19 cellular contexts compared by ENCODE assay signal in genomic region chr7:131331806-131332205, GRCh38. TPM values are rescaled to one million over a fixed set of nuclear protein-coding genes. Genes with fewer than 3 reads are reported as not detected.
A peak's percentile ranks its signal among the peaks of the same experiment; 100 is the strongest.
DNase-seq lines count a peak whose midpoint lies in the region; ATAC-seq, FAIRE-seq and TF ChIP-seq lines count a peak whose summit lies in the region.
"Had no signal": no experiment of that assay in that cellular context is flagged by ENCODE, and none has a peak within 500 bp of the region (broad histone marks: within the 10 kb centered on the region; RNA-seq: fewer than 3 reads in every experiment).

No MANE protein-coding gene starts in this region.

- H3K9me3 ChIP-seq in K562 (replicated peaks; ENCODE audit: control insufficient read depth, insufficient read depth, low read depth, low read length): peaks cover 6% of the 10 kb centered on the region; the same call in 1 of the 2 replicates
- H3K9me3 ChIP-seq in naive thymus-derived CD4-positive, alpha-beta T cell (ENCODE audit: control insufficient read depth in 2 of 3, low read length in 3 of 3): peaks cover 0 to 4% (median 0%) of the 10 kb centered on the region in 3 experiments

- no peak for ATAC-seq in natural killer cell
- ATAC-seq in natural killer cell treated with Interleukin-12 subunit alpha and Interleukin-12 subunit beta and Interleukin-15 and Interleukin-18, amount 100 ng/mL, for 72 hours: no peak
- no peak for ATAC-seq in K562
- ATAC-seq in naive thymus-derived CD4-positive, alpha-beta T cell: no peak
- ATAC-seq in activated CD4-positive, CD25-positive, alpha-beta regulatory T cell treated with anti-CD3 and anti-CD28 coated beads, Interleukin-2, amount 50 U/mL, for 24 hours: no peak
- ATAC-seq in activated CD8-positive, alpha-beta memory T cell treated with anti-CD3 and anti-CD28 coated beads, Interleukin-2, amount 10 ng/mL, durations not matched to agents 7 days and 5 days: no peak

- FAIRE-seq in K562 (lab: Jason Lieb, UNC): no peak
- FAIRE-seq: GM12891, GM18507 had no signal

- CTCF ChIA-PET in K562 (lab: Yijun Ruan, JAX; ENCODE audit: low intra/inter-chr PET ratio): no interaction called here
- CTCF ChIA-PET in naive thymus-derived CD4-positive, alpha-beta T cell (lab: Charles Lee): no interaction called here
- CTCF ChIA-PET in activated CD8-positive, alpha-beta memory T cell treated with anti-CD3 and anti-CD28 coated beads, Interleukin-2, amount 10 ng/mL, durations not matched to agents 7 days and 5 days (lab: Charles Lee): no interaction called here
- CTCF ChIA-PET in activated CD4-positive, alpha-beta memory T cell treated with anti-CD3 and anti-CD28 coated beads, Interleukin-2, amount 10 ng/mL, durations not matched to agents 7 days and 5 days (lab: Charles Lee): no interaction called here

- no peak for TF ChIP-seq RAD21 in K562 (CRISPR knock-in tag; conservative IDR thresholded peaks at IDR 0.05 in 1 of 2, IDR thresholded peaks at IDR 0.05 in 1 of 2)

- H3K4me3 ChIP-seq in K562: no peak overlapping the region
- no peak overlapping the region for H3K4me3 ChIP-seq in naive thymus-derived CD4-positive, alpha-beta T cell (ENCODE audit: low read length)
- H3K4me3 ChIP-seq: GM23248 had no signal

- H3K36me3 ChIP-seq in K562 (ENCODE audit: control insufficient read depth, insufficient read depth, low read length): peaks cover 7% of the 10 kb centered on the region; the same call in 2 of the 3 replicates
- H3K36me3 ChIP-seq in naive thymus-derived CD4-positive, alpha-beta T cell (ENCODE audit: control insufficient read depth in 2 of 3, insufficient read depth in 3 of 3, low read length in 3 of 3): peaks cover 0 to 10% (median 0%) of the 10 kb centered on the region in 3 experiments

- TF ChIP-seq CTCF in natural killer cell (IDR thresholded peaks at IDR 0.05) (no peak), K562 (IDR thresholded peaks at IDR 0.05 in 2 of 3, conservative IDR thresholded peaks at IDR 0.05 in 1 of 3; ENCODE audit: insufficient read depth in 2 of 3, low read depth in 1 of 3, low read length in 3 of 3) (no peak)

- H3K27me3 ChIP-seq in K562 (ENCODE audit: control insufficient read depth in 2 of 2, insufficient read depth in 2 of 2, low read length in 2 of 2): no peaks in the 10 kb centered on the region
- no peaks in the 10 kb centered on the region for H3K27me3 ChIP-seq in naive thymus-derived CD4-positive, alpha-beta T cell (ENCODE audit: control insufficient read depth in 2 of 2, insufficient read depth in 2 of 2, low read length in 2 of 2)

- DNase-seq in natural killer cell (no peak), K562 (ENCODE audit: extremely low read depth in 1 of 4, low spot score in 3 of 4) (no peak), occipital lobe (lab: John Stamatoyannopoulos, UW) (no peak)
- no peak for DNase-seq in natural killer cell treated with Interleukin-12 subunit alpha and Interleukin-12 subunit beta and Interleukin-15 and Interleukin-18, amount 100 ng/mL, for 72 hours (ENCODE audit: low spot score)
- no peak for DNase-seq in naive thymus-derived CD4-positive, alpha-beta T cell
- DNase-seq in activated CD8-positive, alpha-beta memory T cell treated with anti-CD3 and anti-CD28 coated beads, Interleukin-2, amount 10 ng/mL, durations not matched to agents 7 days and 5 days: no peak
- no peak for DNase-seq in activated CD4-positive, alpha-beta memory T cell treated with anti-CD3 and anti-CD28 coated beads, Interleukin-2, amount 10 ng/mL, durations not matched to agents 7 days and 5 days
- DNase-seq: C1 segment of cervical spinal cord, GM23248, HCEC 1CT, IMR-90, Kasumi-1, NCI-H187, NCI-H69, OCI-M1 had no signal

- peaks cover 5 to 23% of the 10 kb centered on the region in 2 experiments; a peak in 3 of 5 replicates for H3K4me1 ChIP-seq in K562 (replicated peaks in 1 of 2; ENCODE audit: control insufficient read depth in 2 of 2, insufficient read depth in 2 of 2, low read length in 2 of 2)
- H3K4me1 ChIP-seq in naive thymus-derived CD4-positive, alpha-beta T cell (ENCODE audit: control insufficient read depth in 2 of 2, insufficient read depth in 2 of 2, low read length in 2 of 2): peaks cover 25 to 27% of the 10 kb centered on the region in 2 donors

- H3K9me1 ChIP-seq in K562 (ENCODE audit: control insufficient read depth, insufficient read depth, low read length): no peaks in the 10 kb centered on the region

- H3K27ac ChIP-seq in K562 (ENCODE audit: extremely low read depth, low read depth, low read length): no peak overlapping the region
- H3K27ac ChIP-seq in naive thymus-derived CD4-positive, alpha-beta T cell (ENCODE audit: low read depth, low read length): no peak overlapping the region
- H3K27ac ChIP-seq: GM23248, RWPE1 had no signal

- no peak for TF ChIP-seq POLR2A in K562 (conservative IDR thresholded peaks at IDR 0.05)

- H3K27ac Mint-ChIP-seq in natural killer cell: peak overlapping the region; percentile 23 to 59
- H3K27ac Mint-ChIP-seq in natural killer cell treated with Interleukin-12 subunit alpha and Interleukin-12 subunit beta and Interleukin-15 and Interleukin-18, amount 100 ng/mL, for 72 hours: no peak overlapping the region
- H3K27ac Mint-ChIP-seq in naive thymus-derived CD4-positive, alpha-beta T cell: peak overlapping the region in 1 of 9 donors; percentile 33
- H3K27ac Mint-ChIP-seq in activated CD8-positive, alpha-beta memory T cell treated with anti-CD3 and anti-CD28 coated beads, Interleukin-2, amount 10 ng/mL, durations not matched to agents 7 days and 5 days: no peak overlapping the region
- H3K27ac Mint-ChIP-seq in activated CD4-positive, alpha-beta memory T cell treated with anti-CD3 and anti-CD28 coated beads, Interleukin-2, amount 10 ng/mL, durations not matched to agents 7 days and 5 days: no peak overlapping the region

- no peak overlapping the region for H2AFZ ChIP-seq in K562 (ENCODE audit: low read depth, low read length)
- H2AFZ ChIP-seq: GM23248 had no signal

- intact Hi-C loops in natural killer cell (cut with micrococcal nuclease) (no loop called here), K562 (cut with micrococcal nuclease) (no loop called here)
- intact Hi-C loops in naive thymus-derived CD4-positive, alpha-beta T cell (cut with micrococcal nuclease): loop anchor here in 1 of 2 donors (5.0 kb wide), 1 partner anchor 420 kb away; no protein-coding TSS in a partner anchor

- peaks cover 96% of the 10 kb centered on the region for H3K79me2 ChIP-seq in K562 (ENCODE audit: control insufficient read depth, insufficient read depth, low read length)

- in situ Hi-C loops in K562 (cut with MboI): no loop called here

- BruUV-seq in K562 (replicated peaks; lab: Mats Ljungman, UMichigan): no TSS peak

- H3K27me3 Mint-ChIP-seq in natural killer cell (ENCODE audit: low read depth in 2 of 2): no peaks in the 10 kb centered on the region
- H3K27me3 Mint-ChIP-seq in natural killer cell treated with Interleukin-12 subunit alpha and Interleukin-12 subunit beta and Interleukin-15 and Interleukin-18, amount 100 ng/mL, for 72 hours: no peaks in the 10 kb centered on the region
- H3K27me3 Mint-ChIP-seq in naive thymus-derived CD4-positive, alpha-beta T cell: no peaks in the 10 kb centered on the region
- no peaks in the 10 kb centered on the region for H3K27me3 Mint-ChIP-seq in activated CD8-positive, alpha-beta memory T cell treated with anti-CD3 and anti-CD28 coated beads, Interleukin-2, amount 10 ng/mL, durations not matched to agents 7 days and 5 days
- no peaks in the 10 kb centered on the region for H3K27me3 Mint-ChIP-seq in activated CD4-positive, alpha-beta memory T cell treated with anti-CD3 and anti-CD28 coated beads, Interleukin-2, amount 10 ng/mL, durations not matched to agents 7 days and 5 days

- no peak overlapping the region for H3K9ac ChIP-seq in K562 (ENCODE audit: insufficient read depth in 1 of 2, low read depth in 2 of 2, low read length in 2 of 2)
- H3K9ac ChIP-seq: GM23248 had no signal

- H4K20me1 ChIP-seq in K562 (replicated peaks; ENCODE audit: control insufficient read depth, insufficient read depth, low read length): peaks cover 14% of the 10 kb centered on the region

- H3K4me2 ChIP-seq in K562 (ENCODE audit: insufficient read depth, low read length): no peak overlapping the region

- H3K9me3 Mint-ChIP-seq in natural killer cell: peaks cover 4% of the 10 kb centered on the region in 2 donors
- peaks cover 5% of the 10 kb centered on the region for H3K9me3 Mint-ChIP-seq in natural killer cell treated with Interleukin-12 subunit alpha and Interleukin-12 subunit beta and Interleukin-15 and Interleukin-18, amount 100 ng/mL, for 72 hours
- peaks cover 2 to 20% (median 11%) of the 10 kb centered on the region in 11 donors for H3K9me3 Mint-ChIP-seq in naive thymus-derived CD4-positive, alpha-beta T cell
- H3K9me3 Mint-ChIP-seq in activated CD8-positive, alpha-beta memory T cell treated with anti-CD3 and anti-CD28 coated beads, Interleukin-2, amount 10 ng/mL, durations not matched to agents 7 days and 5 days (ENCODE audit: low read depth): peaks cover 16% of the 10 kb centered on the region
- peaks cover 19% of the 10 kb centered on the region for H3K9me3 Mint-ChIP-seq in activated CD4-positive, alpha-beta memory T cell treated with anti-CD3 and anti-CD28 coated beads, Interleukin-2, amount 10 ng/mL, durations not matched to agents 7 days and 5 days

- no peak overlapping the region for H3K4me3 Mint-ChIP-seq in natural killer cell
- H3K4me3 Mint-ChIP-seq in natural killer cell treated with Interleukin-12 subunit alpha and Interleukin-12 subunit beta and Interleukin-15 and Interleukin-18, amount 100 ng/mL, for 72 hours: no peak overlapping the region
- H3K4me3 Mint-ChIP-seq in naive thymus-derived CD4-positive, alpha-beta T cell: peak overlapping the region in 6 of 10 donors; percentile 15 to 73 (median 47)
- H3K4me3 Mint-ChIP-seq in activated CD8-positive, alpha-beta memory T cell treated with anti-CD3 and anti-CD28 coated beads, Interleukin-2, amount 10 ng/mL, durations not matched to agents 7 days and 5 days: no peak overlapping the region
- no peak overlapping the region for H3K4me3 Mint-ChIP-seq in activated CD4-positive, alpha-beta memory T cell treated with anti-CD3 and anti-CD28 coated beads, Interleukin-2, amount 10 ng/mL, durations not matched to agents 7 days and 5 days

- TF ChIP-seq EP300 in K562 (IDR thresholded peaks at IDR 0.05; ENCODE audit: low read length): no peak

- H3K36me3 Mint-ChIP-seq in natural killer cell: peaks cover 4% of the 10 kb centered on the region
- H3K36me3 Mint-ChIP-seq in natural killer cell treated with Interleukin-12 subunit alpha and Interleukin-12 subunit beta and Interleukin-15 and Interleukin-18, amount 100 ng/mL, for 72 hours: peaks cover 10% of the 10 kb centered on the region
- H3K36me3 Mint-ChIP-seq in naive thymus-derived CD4-positive, alpha-beta T cell: peaks cover under 1 to 38% (median 19%) of the 10 kb centered on the region in 5 donors
- peaks cover 35% of the 10 kb centered on the region for H3K36me3 Mint-ChIP-seq in activated CD8-positive, alpha-beta memory T cell treated with anti-CD3 and anti-CD28 coated beads, Interleukin-2, amount 10 ng/mL, durations not matched to agents 7 days and 5 days
- H3K36me3 Mint-ChIP-seq in activated CD4-positive, alpha-beta memory T cell treated with anti-CD3 and anti-CD28 coated beads, Interleukin-2, amount 10 ng/mL, durations not matched to agents 7 days and 5 days (ENCODE audit: low read depth): peaks cover 44% of the 10 kb centered on the region

- WGBS in K562 (ENCODE audit: insufficient coverage, low coverage, missing lambda C conversion rate): 80% methylated on average over 1 of the region's 1 CpG

- POLR2A ChIA-PET in K562 (lab: Yijun Ruan, JAX): no interaction called here
- POLR2A ChIA-PET in naive thymus-derived CD4-positive, alpha-beta T cell (lab: Charles Lee): no interaction called here
- POLR2A ChIA-PET in activated CD4-positive, alpha-beta memory T cell treated with anti-CD3 and anti-CD28 coated beads, Interleukin-2, amount 10 ng/mL, durations not matched to agents 7 days and 5 days (lab: Charles Lee): no interaction called here

- peaks cover 67 to 69% of the 10 kb centered on the region in 2 donors for H3K4me1 Mint-ChIP-seq in natural killer cell
- peaks cover 46 to 63% of the 10 kb centered on the region in 2 donors for H3K4me1 Mint-ChIP-seq in natural killer cell treated with Interleukin-12 subunit alpha and Interleukin-12 subunit beta and Interleukin-15 and Interleukin-18, amount 100 ng/mL, for 72 hours (ENCODE audit: low read depth in 2 of 2)
- H3K4me1 Mint-ChIP-seq in naive thymus-derived CD4-positive, alpha-beta T cell: peaks cover 27 to 84% (median 67%) of the 10 kb centered on the region in 7 donors
- H3K4me1 Mint-ChIP-seq in activated CD8-positive, alpha-beta memory T cell treated with anti-CD3 and anti-CD28 coated beads, Interleukin-2, amount 10 ng/mL, durations not matched to agents 7 days and 5 days: peaks cover 32% of the 10 kb centered on the region
- peaks cover 35% of the 10 kb centered on the region for H3K4me1 Mint-ChIP-seq in activated CD4-positive, alpha-beta memory T cell treated with anti-CD3 and anti-CD28 coated beads, Interleukin-2, amount 10 ng/mL, durations not matched to agents 7 days and 5 days

RNA-seq across cellular contexts. Expression of gene MKLN1, which starts 4.1 kb away (rescaled TPM):
- total RNA-seq in natural killer cell (10 to 100 TPM; 59.1 to 79.6 (median 65.0) TPM), K562 (2014; rRNA removed) (19.4 and 19.8 TPM in 2 replicates), K562 (2014; rRNA removed; fragmentation: Illumina TruSeq; extraction: Trizol) (61.2 and 71.7 TPM in 2 replicates), K562 (2015; rRNA removed; fragmentation: Illumina TruSeq; extraction: Trizol) (50.6 and 56.0 TPM in 2 replicates), K562 (2021) (50.5 and 56.5 TPM in 2 replicates), occipital lobe (64.7 TPM)
- 10 to 100 TPM; 46.7 to 56.2 TPM for total RNA-seq in natural killer cell treated with Interleukin-12 subunit alpha and Interleukin-12 subunit beta and Interleukin-15 and Interleukin-18, amount 100 ng/mL, for 72 hours
- 80.7 and 221 TPM in 2 replicates for total RNA-seq in K562 (2011; cell fraction: chromatin; rRNA removed; ENCODE audit: low replicate concordance)
- 23.3 and 38.8 TPM in 2 replicates for total RNA-seq in K562 (2011; cell fraction: nucleolus; rRNA removed)
- 104 and 220 TPM in 2 replicates for total RNA-seq in K562 (2011; cell fraction: nucleoplasm; rRNA removed)
- polyA plus RNA-seq in K562 (2011; rRNA removed) (80.4 and 84.7 TPM in 2 replicates), K562 (2014; fragmentation: Illumina TruSeq; extraction: Trizol) (32.0 and 38.9 TPM in 2 replicates), K562 (2014; fragmentation: Nextera tagmentation; extraction: Ambion mirVana) (10 to 100 TPM; 27.0 to 68.8 TPM), K562 (2014; rRNA removed) (18.6 and 19.1 TPM in 2 replicates)
- 21.2 and 44.7 TPM in 2 replicates for polyA plus RNA-seq in K562 (2011; cell fraction: cytosol; rRNA removed)
- 65.4 and 98.1 TPM in 2 replicates for polyA plus RNA-seq in K562 (2011; cell fraction: nucleus; rRNA removed)
- polyA plus RNA-seq in K562 (2012): 25.1 and 29.8 TPM in 2 replicates
- 282 and 370 TPM in 2 replicates for polyA minus RNA-seq in K562 (2011; rRNA and poly(A)+ RNA removed)
- 55.7 and 56.6 TPM in 2 replicates for polyA minus RNA-seq in K562 (2011; cell fraction: cytosol; rRNA and poly(A)+ RNA removed)
- 62.1 and 148 TPM in 2 replicates for polyA minus RNA-seq in K562 (2011; cell fraction: nucleus; rRNA and poly(A)+ RNA removed)
- total RNA-seq in naive thymus-derived CD4-positive, alpha-beta T cell: 10 to 100 TPM; 42.0 to 69.8 (median 59.3) TPM
- 10 to 100 TPM; 30.8 to 36.2 TPM for polyA plus RNA-seq in naive thymus-derived CD4-positive, alpha-beta T cell
- total RNA-seq in activated CD8-positive, alpha-beta memory T cell treated with anti-CD3 and anti-CD28 coated beads, Interleukin-2, amount 10 ng/mL, durations not matched to agents 7 days and 5 days: 10 to 100 TPM; 35.5 to 41.4 TPM
- 10 to 100 TPM; 35.9 to 37.3 TPM for total RNA-seq in activated CD4-positive, alpha-beta memory T cell treated with anti-CD3 and anti-CD28 coated beads, Interleukin-2, amount 10 ng/mL, durations not matched to agents 7 days and 5 days

Comparison
In these comparisons a context has a peak if more than half of its experiments do, and no peak if none do; other contexts are left out.
1. H3K27ac Mint-ChIP-seq: peak in natural killer cell (2 of 2); none in natural killer cell treated with Interleukin-12 subunit alpha and Interleukin-12 subunit beta and Interleukin-15 and Interleukin-18, amount 100 ng/mL, for 72 hours (0 of 2), activated CD8-positive, alpha-beta memory T cell treated with anti-CD3 and anti-CD28 coated beads, Interleukin-2, amount 10 ng/mL, durations not matched to agents 7 days and 5 days (single experiment) and activated CD4-positive, alpha-beta memory T cell treated with anti-CD3 and anti-CD28 coated beads, Interleukin-2, amount 10 ng/mL, durations not matched to agents 7 days and 5 days (single experiment).
2. H3K4me3 Mint-ChIP-seq: peak in naive thymus-derived CD4-positive, alpha-beta T cell (6 of 10); none in natural killer cell (single experiment), natural killer cell treated with Interleukin-12 subunit alpha and Interleukin-12 subunit beta and Interleukin-15 and Interleukin-18, amount 100 ng/mL, for 72 hours (single experiment), activated CD8-positive, alpha-beta memory T cell treated with anti-CD3 and anti-CD28 coated beads, Interleukin-2, amount 10 ng/mL, durations not matched to agents 7 days and 5 days (single experiment) and activated CD4-positive, alpha-beta memory T cell treated with anti-CD3 and anti-CD28 coated beads, Interleukin-2, amount 10 ng/mL, durations not matched to agents 7 days and 5 days (single experiment).